ENCODE assay signal across 1 cellular context in genomic region chr11:65311197-65311631, GRCh38.
TF ChIP-seq lines count a peak whose summit lies in the region.

No MANE protein-coding gene starts in this region.

TF ChIP-seq in IMR-90, 13 proteins besides CTCF, POLR2A, EP300 and RAD21:
- no peak for TF ChIP-seq ELK1 (IDR thresholded peaks at IDR 0.05; ENCODE audit: borderline replicate concordance, low read depth, low read length)
- TF ChIP-seq USF2 (IDR thresholded peaks at IDR 0.05; ENCODE audit: low read depth, low read length) = no peak
- no peak for TF ChIP-seq SMC3 (IDR thresholded peaks at IDR 0.05; ENCODE audit: low read depth, low read length)
- no peak for TF ChIP-seq MAZ (IDR thresholded peaks at IDR 0.05; ENCODE audit: borderline replicate concordance, low read depth, low read length)
- no peak for TF ChIP-seq CEBPB (IDR thresholded peaks at IDR 0.05; ENCODE audit: low read depth, low read length)
- TF ChIP-seq RCOR1 (IDR thresholded peaks at IDR 0.05; ENCODE audit: insufficient replicate concordance, low read length) = no peak
